In genomic region chr6:127118505-127119360, GRCh38 we compare ENCODE assay signal across 9 cellular contexts. TPM values are rescaled to one million over a fixed set of nuclear protein-coding genes. Genes with fewer than 3 reads are reported as not detected.
DNase-seq lines count a peak whose midpoint lies in the region; ATAC-seq and TF ChIP-seq lines count a peak whose summit lies in the region.
"Had no signal": no experiment of that assay in that cellular context is flagged by ENCODE, and none has a peak within 500 bp of the region (broad histone marks: within the 10 kb centered on the region; RNA-seq: fewer than 3 reads in every experiment).

Gene RSPO3, plus strand, starts transcription at chr6:127118671. Its CDS starts 522 bp downstream, at chr6:127119193.

- H3K27ac ChIP-seq in HUES6 (ENCODE audit: low read depth, low read length) (no peak within 1 kb of the TSS), left ventricle myocardium inferior (replicated peaks) (no peak within 1 kb of the TSS), rectal smooth muscle tissue (ENCODE audit: low read depth, low read length) (no peak within 1 kb of the TSS)

- ATAC-seq in GM19023 (IDR thresholded peaks at IDR 0.05; ENCODE audit: unreplicated experiment), result no peak
- ATAC-seq: HCT116 had no signal

- H3K9me3 Mint-ChIP-seq in activated T-helper 2 cell treated with anti-CD3 and anti-CD28 coated beads, Interferon-gamma antibody, Interleukin-2, Interleukin-4, amounts not matched to agents 10 μg/mL and 5 μg/mL and 100 μg/mL, durations not matched to agents 14 hours and 24 hours and 36 hours, result no peaks in the 10 kb centered on the region

- H3K27me3 ChIP-seq in HUES6 (ENCODE audit: control insufficient read depth, insufficient read depth, low read length), result peaks cover 68% of the 10 kb centered on the region
- peaks cover 95% of the 10 kb centered on the region for H3K27me3 ChIP-seq in left ventricle myocardium inferior (ENCODE audit: low read depth)
- H3K27me3 ChIP-seq in rectal smooth muscle tissue (ENCODE audit: control insufficient read depth, insufficient read depth, low read length), result peaks cover 12% of the 10 kb centered on the region

- H3K27ac Mint-ChIP-seq in activated T-helper 2 cell treated with anti-CD3 and anti-CD28 coated beads, Interferon-gamma antibody, Interleukin-2, Interleukin-4, amounts not matched to agents 10 μg/mL and 5 μg/mL and 100 μg/mL, durations not matched to agents 14 hours and 24 hours and 36 hours, result no peak within 1 kb of the TSS

- H3K9ac ChIP-seq in HUES6 (ENCODE audit: low read length) (peak within 1 kb of the TSS; percentile 76), rectal smooth muscle tissue (ENCODE audit: low read length) (no peak within 1 kb of the TSS)

- H3K36me3 ChIP-seq in HUES6 (ENCODE audit: control insufficient read depth, insufficient read depth, low read length) (no peaks in the 10 kb centered on the region), left ventricle myocardium inferior (no peaks in the 10 kb centered on the region), rectal smooth muscle tissue (ENCODE audit: control insufficient read depth, insufficient read depth, low read length) (no peaks in the 10 kb centered on the region)

- H3K4me3 Mint-ChIP-seq in activated T-helper 2 cell treated with anti-CD3 and anti-CD28 coated beads, Interferon-gamma antibody, Interleukin-2, Interleukin-4, amounts not matched to agents 10 μg/mL and 5 μg/mL and 100 μg/mL, durations not matched to agents 14 hours and 24 hours and 36 hours (ENCODE audit: low read depth), result peak within 1 kb of the TSS; percentile 74

- no peaks in the 10 kb centered on the region for H3K36me3 Mint-ChIP-seq in activated T-helper 2 cell treated with anti-CD3 and anti-CD28 coated beads, Interferon-gamma antibody, Interleukin-2, Interleukin-4, amounts not matched to agents 10 μg/mL and 5 μg/mL and 100 μg/mL, durations not matched to agents 14 hours and 24 hours and 36 hours (ENCODE audit: low read depth)

- no peaks in the 10 kb centered on the region for H3K9me3 ChIP-seq in HUES6 (ENCODE audit: control insufficient read depth, insufficient read depth, low read depth, low read length)
- no peaks in the 10 kb centered on the region for H3K9me3 ChIP-seq in left ventricle myocardium inferior (replicated peaks)

- peaks cover 17% of the 10 kb centered on the region for H3K4me1 ChIP-seq in HUES6 (ENCODE audit: control insufficient read depth, insufficient read depth, low read length)
- H3K4me1 ChIP-seq in left ventricle myocardium inferior, result peaks cover 38% of the 10 kb centered on the region
- peaks cover 7% of the 10 kb centered on the region for H3K4me1 ChIP-seq in rectal smooth muscle tissue (ENCODE audit: control insufficient read depth, insufficient read depth, low read length)

- peaks cover 15% of the 10 kb centered on the region for H3K4me1 Mint-ChIP-seq in activated T-helper 2 cell treated with anti-CD3 and anti-CD28 coated beads, Interferon-gamma antibody, Interleukin-2, Interleukin-4, amounts not matched to agents 10 μg/mL and 5 μg/mL and 100 μg/mL, durations not matched to agents 14 hours and 24 hours and 36 hours (ENCODE audit: low read depth)

- TF ChIP-seq CTCF in left ventricle myocardium inferior (IDR thresholded peaks at IDR 0.05; ENCODE audit: borderline replicate concordance), result no peak

- H3K27me3 Mint-ChIP-seq in activated T-helper 2 cell treated with anti-CD3 and anti-CD28 coated beads, Interferon-gamma antibody, Interleukin-2, Interleukin-4, amounts not matched to agents 10 μg/mL and 5 μg/mL and 100 μg/mL, durations not matched to agents 14 hours and 24 hours and 36 hours (ENCODE audit: low read depth), result peaks cover 69% of the 10 kb centered on the region

- peak; percentile 7 for DNase-seq in stimulated activated CD4-positive, alpha-beta T cell treated with anti-CD3 and anti-CD28 coated beads, Interleukin-1b, Interleukin-23, amount 100 ng/mL, for 48 hours
- DNase-seq in stimulated activated CD4-positive, alpha-beta T cell treated with anti-CD3 and anti-CD28 coated beads, Interleukin-4, amount 100 ng/mL, for 24 hours, result no peak
- DNase-seq in activated T-helper 2 cell treated with anti-CD3 and anti-CD28 coated beads, Interferon-gamma antibody, Interleukin-2, Interleukin-4, amounts not matched to agents 10 μg/mL and 5 μg/mL and 100 μg/mL, durations not matched to agents 14 hours and 24 hours and 36 hours (ENCODE audit: low spot score), result peak; percentile 9
- no peak for DNase-seq in left ventricle myocardium inferior
- DNase-seq in central memory CD4-positive, alpha-beta T cell, result no peak

- intact Hi-C loops in activated T-helper 2 cell treated with anti-CD3 and anti-CD28 coated beads, Interferon-gamma antibody, Interleukin-2, Interleukin-4, amounts not matched to agents 10 μg/mL and 5 μg/mL and 100 μg/mL, durations not matched to agents 14 hours and 24 hours and 36 hours (cut with micrococcal nuclease), result no loop called here
- intact Hi-C loops in left ventricle myocardium inferior (cut with micrococcal nuclease), result no loop called here

- peak within 1 kb of the TSS; percentile 74 for H3K4me3 ChIP-seq in HUES6 (ENCODE audit: low read depth, low read length)
- peak within 1 kb of the TSS; percentile 66 for H3K4me3 ChIP-seq in left ventricle myocardium inferior
- H3K4me3 ChIP-seq in rectal smooth muscle tissue (ENCODE audit: low read length), result peak within 1 kb of the TSS; percentile 77

RNA-seq across cellular contexts. Expression of gene RSPO3, which starts in this region (rescaled TPM):
- not detected in 2 replicates for total RNA-seq in activated T-helper 2 cell treated with anti-CD3 and anti-CD28 coated beads, Interferon-gamma antibody, Interleukin-2, Interleukin-4, amounts not matched to agents 10 μg/mL and 5 μg/mL and 100 μg/mL, durations not matched to agents 14 hours and 24 hours and 36 hours
- 0.27 TPM for total RNA-seq in left ventricle myocardium inferior

Comparison
In these comparisons a context has a peak if more than half of its experiments do, and no peak if none do; other contexts are left out.
1. Peak in DNase-seq in activated T-helper 2 cell treated with anti-CD3 and anti-CD28 coated beads, Interferon-gamma antibody, Interleukin-2, Interleukin-4, amounts not matched to agents 10 μg/mL and 5 μg/mL and 100 μg/mL, durations not matched to agents 14 hours and 24 hours and 36 hours; RNA of the gene not detected or under 1 TPM.